Comparison of ENCODE assay signal across 19 cellular contexts in the genomic region with DNA sequence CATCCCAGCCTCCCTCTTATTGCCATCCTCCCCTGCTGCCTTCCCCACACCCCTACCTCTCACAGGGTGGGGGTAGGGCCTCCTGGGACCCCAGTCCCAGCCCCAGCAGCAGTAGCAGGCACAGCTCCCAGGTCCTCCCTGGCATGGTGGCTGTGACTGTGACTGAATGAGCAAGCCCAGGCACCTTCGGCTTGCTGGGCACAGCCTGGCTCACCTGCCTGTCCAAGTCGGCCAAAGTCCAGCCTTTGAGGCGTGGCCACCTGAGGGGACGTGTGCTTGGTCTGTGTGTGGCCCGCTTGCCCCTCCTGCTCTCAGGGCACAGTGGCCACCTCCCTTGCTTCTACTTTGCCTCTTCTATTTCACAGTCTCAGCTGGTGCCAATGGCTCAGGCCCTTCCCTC. TPM values are rescaled to one million over a fixed set of nuclear protein-coding genes. Genes with fewer than 3 reads are reported as not detected.
DNase-seq lines count a peak whose midpoint lies in the region; ATAC-seq, FAIRE-seq and TF ChIP-seq lines count a peak whose summit lies in the region.
"Had no signal": no experiment of that assay in that cellular context is flagged by ENCODE, and none has a peak within 500 bp of the region (broad histone marks: within the 10 kb centered on the region; RNA-seq: fewer than 3 reads in every experiment).

TSS of gene TREH (minus strand) at position 168 of the 400 bp plus-strand sequence. CDS start at position 145, 23 bp downstream.

- H3K9me3 ChIP-seq in kidney (ENCODE audit: control insufficient read depth in 1 of 2, low read length in 2 of 2) (no peaks in the 10 kb centered on the region), pancreas (no peaks in the 10 kb centered on the region)
- H3K9me3 ChIP-seq: heart right ventricle had no signal

- DNase-seq in HT-29 (ENCODE audit: low spot score) = peak; percentile 64
- no peak for DNase-seq in kidney
- peak; percentile 82 to 94 (median 87) for DNase-seq in pancreas
- no peak for DNase-seq in retina
- DNase-seq in HK-2 (ENCODE audit: unreplicated experiment) = no peak
- DNase-seq in GM19239 (ENCODE audit: insufficient read length, low spot score) = no peak
- DNase-seq: activated CD8-positive, alpha-beta memory T cell treated with anti-CD3 and anti-CD28 coated beads for 24 hours; activated gamma-delta T cell; HCEC 1CT; NCI-H2081 had no signal

- no peak within 1 kb of the TSS for H3K9ac ChIP-seq in kidney (ENCODE audit: low read length in 2 of 2)

- peak within 1 kb of the TSS; percentile 76 for H3K27ac ChIP-seq in 22Rv1
- peak within 1 kb of the TSS; percentile 1 to 17 for H3K27ac ChIP-seq in kidney (ENCODE audit: low read depth in 2 of 2, low read length in 2 of 2)
- peak within 1 kb of the TSS in 3 of 4 donors; percentile 12 to 79 (median 74) for H3K27ac ChIP-seq in pancreas
- H3K27ac ChIP-seq: heart right ventricle had no signal

- H3K27me3 ChIP-seq in pancreas = no peaks in the 10 kb centered on the region
- H3K27me3 ChIP-seq: heart right ventricle had no signal

- H3K36me3 ChIP-seq in kidney (ENCODE audit: control insufficient read depth in 1 of 2, insufficient read depth in 2 of 2, low read length in 2 of 2) (no peaks in the 10 kb centered on the region), pancreas (no peaks in the 10 kb centered on the region)
- H3K36me3 ChIP-seq: heart right ventricle had no signal

- intact Hi-C loops in kidney (cut with DNase I) (no loop called here), pancreas (cut with DNase I) (no loop called here)

- ATAC-seq in pancreas (peak; percentile 95 to 99 (median 98)), HG03571 (IDR thresholded peaks at IDR 0.05; ENCODE audit: unreplicated experiment) (no peak)

- TF ChIP-seq CTCF in 22Rv1 (IDR thresholded peaks at IDR 0.05) = no peak
- no peak for TF ChIP-seq CTCF in kidney (IDR thresholded peaks at IDR 0.05; ENCODE audit: borderline replicate concordance, extremely low read depth, insufficient read depth)
- TF ChIP-seq CTCF in pancreas (IDR thresholded peaks at IDR 0.05) = no peak

- H3K4me1 ChIP-seq in kidney (ENCODE audit: control insufficient read depth in 1 of 2, insufficient read depth in 1 of 2, low read depth in 1 of 2, low read length in 2 of 2) (peaks cover 4 to 5% of the 10 kb centered on the region in 2 donors), pancreas (peaks cover 8 to 12% (median 10%) of the 10 kb centered on the region in 3 donors)

- WGBS in pancreas, 2 donors = 18 to 24% methylated on average over 5 of the region's 5 CpGs

- FAIRE-seq in kidney (lab: Jason Lieb, UNC) (no peak), pancreas (lab: Jason Lieb, UNC) (no peak), GM19239 (lab: Jason Lieb, UNC) (no peak)
- FAIRE-seq: RCC 7860 had no signal

- H3K4me3 ChIP-seq in kidney (ENCODE audit: low read length in 2 of 2) (peak within 1 kb of the TSS; percentile 14 to 23), pancreas (peak within 1 kb of the TSS in 1 of 4 donors; percentile 34)
- H3K4me3 ChIP-seq: heart right ventricle had no signal

RNA-seq across cellular contexts. Expression of gene TREH, which starts in this region (rescaled TPM):
- 0.05 TPM in 1 of 2 replicates, not detected in the other for total RNA-seq in HT-29 (2014; rRNA removed; shearing (Covaris generic))
- total RNA-seq in kidney (1.0 TPM), pancreas (1 to 10 TPM in 2 of 6 donors, under 1 TPM in 4; 0.14 to 1.5 (median 0.62) TPM)
- polyA plus RNA-seq in kidney (ENCODE audit: insufficient read depth, low read depth, low replicate concordance) (10.2 TPM), pancreas (1 to 10 TPM; 3.8 to 4.7 TPM)
- total RNA-seq: Caco-2, dermis blood vessel endothelial cell, kidney epithelial cell, urinary bladder, WTC11 had no signal

Comparison
In these comparisons a context has a peak if more than half of its experiments do, and no peak if none do; other contexts are left out.
1. Peak in DNase-seq in HT-29; RNA of the gene not detected or under 1 TPM.
2. H3K27ac ChIP-seq: peak in every context shown above with its lines; median percentile 76 in 22Rv1; 74 in pancreas; 9 in kidney.
3. DNase-seq: peak in pancreas (6 of 6); none in kidney (single experiment), retina (single experiment), HK-2 (single experiment) and GM19239 (single experiment).